In genomic region chr7:104789780-104790179, GRCh38 we compare ENCODE assay signal across 27 cellular contexts.
"Had no signal": no experiment of that assay in that cellular context is flagged by ENCODE, and none has a peak within 500 bp of the region (broad histone marks: within the 10 kb centered on the region; RNA-seq: fewer than 3 reads in every experiment).

No MANE protein-coding gene starts in this region.

- H3K4me3 ChIP-seq: left lung, lower lobe of right lung, pancreas, prostate gland, sigmoid colon, spleen, suprapubic skin, thoracic aorta, tibial artery, upper lobe of right lung, uterus had no signal

- H3K9me3 ChIP-seq: left lung, lower lobe of right lung, pancreas, prostate gland, sigmoid colon, spleen, suprapubic skin, thoracic aorta, tibial artery, upper lobe of right lung, uterus had no signal

- DNase-seq: hypothalamus; immature natural killer cell; kidney; left colon; left lung; lower lobe of right lung; mesenchymal stem cell; naive thymus-derived CD8-positive, alpha-beta T cell; nucleus accumbens; pancreas; posterior cingulate gyrus; retina; right cardiac atrium; sigmoid colon; small intestine; spleen; stimulated activated CD4-positive, alpha-beta T cell treated with anti-CD3 and anti-CD28 coated beads, Interleukin-4, amount 100 ng/mL, for 24 hours; stimulated activated naive CD4-positive, alpha-beta T cell; tibial artery; trophoblast cell; upper lobe of right lung; uterus had no signal

- FAIRE-seq: islet of Langerhans, kidney, pancreas, small intestine had no signal

- H3K27ac ChIP-seq: left lung, lower lobe of right lung, pancreas, prostate gland, sigmoid colon, spleen, suprapubic skin, thoracic aorta, tibial artery, upper lobe of right lung, uterus had no signal

- H3K36me3 ChIP-seq: left lung, lower lobe of right lung, pancreas, prostate gland, sigmoid colon, spleen, suprapubic skin, thoracic aorta, tibial artery, upper lobe of right lung, uterus had no signal

- H3K4me1 ChIP-seq: left lung, lower lobe of right lung, pancreas, prostate gland, sigmoid colon, spleen, suprapubic skin, tibial artery, upper lobe of right lung, uterus had no signal

- H3K27me3 ChIP-seq: left lung, pancreas, sigmoid colon, suprapubic skin, tibial artery, upper lobe of right lung, uterus had no signal

- ATAC-seq: left colon; left lung; lower lobe of right lung; naive thymus-derived CD8-positive, alpha-beta T cell; pancreas; right cardiac atrium; stimulated activated effector memory CD8-positive, alpha-beta T cell treated with anti-CD3 and anti-CD28 coated beads, Interleukin-12 subunit alpha, Interleukin-12 subunit beta, amount 100 ng/mL, for 72 hours; upper lobe of right lung had no signal
